ENCODE assay signal across 8 cellular contexts in genomic region chr11:35418847-35419712, GRCh38. TPM values are rescaled to one million over a fixed set of nuclear protein-coding genes. Genes with fewer than 3 reads are reported as not detected.
A peak's percentile ranks its signal among the peaks of the same experiment; 100 is the strongest.
DNase-seq lines count a peak whose midpoint lies in the region; ATAC-seq and TF ChIP-seq lines count a peak whose summit lies in the region.

Gene SLC1A2, minus strand, starts transcription at chr11:35419558. Its CDS starts 592 bp downstream, at chr11:35418966.

- H3K9me3 Mint-ChIP-seq in Calu3 (ENCODE audit: low read depth, unreplicated experiment) = no peaks in the 10 kb centered on the region
- H3K9me3 Mint-ChIP-seq in activated naive CD8-positive, alpha-beta T cell treated with anti-CD3 and anti-CD28 coated beads, Interleukin-2, amount 10 ng/mL, durations not matched to agents 7 days and 5 days = no peaks in the 10 kb centered on the region

- H3K4me1 ChIP-seq in right cardiac atrium (ENCODE audit: control insufficient read depth, insufficient read depth, low read length) (no peaks in the 10 kb centered on the region), rectal smooth muscle tissue (ENCODE audit: control insufficient read depth, insufficient read depth, low read length) (no peaks in the 10 kb centered on the region)

- 1% methylated on average over 100 of the region's 100 CpGs for WGBS in right cardiac atrium

- CTCF ChIA-PET in Calu3 (lab: Charles Lee) = interaction anchor here (0.6 to 0.7 kb wide), 3 partner anchors 296 to 660 kb away, joined by 4 to 5 read pairs (median 5); no protein-coding TSS in a partner anchor

- peak; percentile 18 for DNase-seq in Calu3
- DNase-seq in LHCN-M2 (ENCODE audit: low read depth) = peak; percentile 12
- peak; percentile 43 for DNase-seq in activated naive CD8-positive, alpha-beta T cell treated with anti-CD3 and anti-CD28 coated beads, Interleukin-2, amount 10 ng/mL, durations not matched to agents 7 days and 5 days
- peak; percentile 28 to 68 (median 60) for DNase-seq in right cardiac atrium
- no peak for DNase-seq in effector CD8-positive, alpha-beta T cell (lab: John Stamatoyannopoulos, UW)

- peaks cover 8% of the 10 kb centered on the region for H3K36me3 Mint-ChIP-seq in Calu3 (ENCODE audit: insufficient read depth, unreplicated experiment)
- peaks cover 2% of the 10 kb centered on the region for H3K36me3 Mint-ChIP-seq in activated naive CD8-positive, alpha-beta T cell treated with anti-CD3 and anti-CD28 coated beads, Interleukin-2, amount 10 ng/mL, durations not matched to agents 7 days and 5 days

- H3K27ac Mint-ChIP-seq in Calu3 (ENCODE audit: unreplicated experiment) = no peak within 1 kb of the TSS
- no peak within 1 kb of the TSS for H3K27ac Mint-ChIP-seq in activated naive CD8-positive, alpha-beta T cell treated with anti-CD3 and anti-CD28 coated beads, Interleukin-2, amount 10 ng/mL, durations not matched to agents 7 days and 5 days

- no peak within 1 kb of the TSS for H3K27ac ChIP-seq in right cardiac atrium (ENCODE audit: low read length)
- no peak within 1 kb of the TSS for H3K27ac ChIP-seq in rectal smooth muscle tissue (ENCODE audit: low read depth, low read length)

- no peaks in the 10 kb centered on the region for H3K9me3 ChIP-seq in right cardiac atrium (ENCODE audit: control insufficient read depth, low read length)

- TF ChIP-seq CTCF in Calu3 (IDR thresholded peaks at IDR 0.05; ENCODE audit: unreplicated experiment) = no peak

- peaks cover 10% of the 10 kb centered on the region for H3K4me1 Mint-ChIP-seq in Calu3 (ENCODE audit: low read depth, unreplicated experiment)
- peaks cover 10% of the 10 kb centered on the region for H3K4me1 Mint-ChIP-seq in activated naive CD8-positive, alpha-beta T cell treated with anti-CD3 and anti-CD28 coated beads, Interleukin-2, amount 10 ng/mL, durations not matched to agents 7 days and 5 days

- intact Hi-C loops in Calu3 (cut with micrococcal nuclease; ENCODE audit: unreplicated experiment) = no loop called here
- intact Hi-C loops in right cardiac atrium (cut with DNase I) = no loop called here

- H3K27me3 ChIP-seq in right cardiac atrium (ENCODE audit: control insufficient read depth, insufficient read depth) (no peaks in the 10 kb centered on the region), rectal smooth muscle tissue (ENCODE audit: control insufficient read depth, insufficient read depth, low read length) (peaks cover 22% of the 10 kb centered on the region)

- H3K36me3 ChIP-seq in rectal smooth muscle tissue (ENCODE audit: control insufficient read depth, insufficient read depth, low read length) = no peaks in the 10 kb centered on the region

- BruUV-seq in Calu3 (replicated peaks; lab: Mats Ljungman, UMichigan) = no TSS peak

- peak within 1 kb of the TSS; percentile 63 for H3K4me3 Mint-ChIP-seq in Calu3 (ENCODE audit: low read depth, unreplicated experiment)
- H3K4me3 Mint-ChIP-seq in activated naive CD8-positive, alpha-beta T cell treated with anti-CD3 and anti-CD28 coated beads, Interleukin-2, amount 10 ng/mL, durations not matched to agents 7 days and 5 days = peak within 1 kb of the TSS; percentile 77

- no peak within 1 kb of the TSS for H3K9ac ChIP-seq in rectal smooth muscle tissue (ENCODE audit: low read length)

- POLR2A ChIA-PET in activated naive CD8-positive, alpha-beta T cell treated with anti-CD3 and anti-CD28 coated beads, Interleukin-2, amount 10 ng/mL, durations not matched to agents 7 days and 5 days (lab: Charles Lee) = no interaction called here

- H3K4me3 ChIP-seq in right cardiac atrium (ENCODE audit: low read length) (peak within 1 kb of the TSS; percentile 59), rectal smooth muscle tissue (ENCODE audit: low read length) (peak within 1 kb of the TSS; percentile 60)

- H3K27me3 Mint-ChIP-seq in Calu3 (ENCODE audit: unreplicated experiment) = peaks cover 97% of the 10 kb centered on the region
- peaks cover 92% of the 10 kb centered on the region for H3K27me3 Mint-ChIP-seq in activated naive CD8-positive, alpha-beta T cell treated with anti-CD3 and anti-CD28 coated beads, Interleukin-2, amount 10 ng/mL, durations not matched to agents 7 days and 5 days

- peak; percentile 45 for ATAC-seq in activated naive CD8-positive, alpha-beta T cell treated with anti-CD3 and anti-CD28 coated beads, Interleukin-2, amount 10 ng/mL, durations not matched to agents 7 days and 5 days (ENCODE audit: low read depth)
- peak; percentile 52 to 54 for ATAC-seq in right cardiac atrium
- ATAC-seq in HG02642 (IDR thresholded peaks at IDR 0.05; ENCODE audit: poor library complexity, unreplicated experiment) = no peak
- no peak for ATAC-seq in HG03025 (IDR thresholded peaks at IDR 0.05; ENCODE audit: low FRiP score, unreplicated experiment)

RNA-seq across cellular contexts. Expression of gene SLC1A2, which starts in this region (rescaled TPM):
- total RNA-seq in Calu3 (2022) (0.37 and 0.40 TPM in 2 replicates), LHCN-M2 (2014; rRNA removed) (0.38 and 0.40 TPM in 2 replicates), right cardiac atrium (1 to 10 TPM; 1.3 to 2.3 (median 1.5) TPM)
- polyA plus RNA-seq in LHCN-M2 (2012) = 0.07 TPM
- not detected for total RNA-seq in activated naive CD8-positive, alpha-beta T cell treated with anti-CD3 and anti-CD28 coated beads, Interleukin-2, amount 10 ng/mL, durations not matched to agents 7 days and 5 days
- 0.54 TPM for polyA plus RNA-seq in right cardiac atrium

Comparison
In these comparisons a context has a peak if more than half of its experiments do, and no peak if none do; other contexts are left out.
1. Peak in DNase-seq in Calu3; RNA of the gene not detected or under 1 TPM.
2. Peak in DNase-seq in LHCN-M2; RNA of the gene not detected or under 1 TPM.
3. Peak in DNase-seq and ATAC-seq in activated naive CD8-positive, alpha-beta T cell treated with anti-CD3 and anti-CD28 coated beads, Interleukin-2, amount 10 ng/mL, durations not matched to agents 7 days and 5 days; RNA of the gene not detected or under 1 TPM.
4. ATAC-seq: peak in right cardiac atrium (2 of 2); none in HG02642 (single experiment) and HG03025 (single experiment).